ENCODE assay signal across 12 cellular contexts in the genomic region with DNA sequence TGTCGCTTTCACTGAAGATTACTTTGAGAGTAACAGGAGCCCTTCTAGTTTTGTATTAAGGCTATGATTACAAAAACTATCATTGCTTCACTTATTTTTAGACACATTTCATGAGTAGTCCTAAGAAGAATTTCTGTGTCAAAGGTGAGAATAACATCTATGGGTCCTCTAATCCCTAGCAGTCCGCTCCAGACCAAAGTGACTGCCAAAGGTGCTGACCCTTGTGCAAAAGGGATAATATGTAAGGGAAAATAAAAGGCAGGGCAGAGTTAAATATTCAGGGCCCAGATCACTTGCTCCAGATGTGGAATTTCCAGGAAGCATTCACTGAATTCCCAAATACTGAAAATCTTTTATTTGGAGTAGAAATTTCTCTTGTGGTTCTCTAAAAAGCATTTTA. TPM values are rescaled to one million over a fixed set of nuclear protein-coding genes. Genes with fewer than 3 reads are reported as not detected.
DNase-seq lines count a peak whose midpoint lies in the region; ATAC-seq, FAIRE-seq and TF ChIP-seq lines count a peak whose summit lies in the region.
"Had no signal": no experiment of that assay in that cellular context is flagged by ENCODE, and none has a peak within 500 bp of the region (broad histone marks: within the 10 kb centered on the region; RNA-seq: fewer than 3 reads in every experiment).

No MANE protein-coding gene starts in this region.

- H3K27me3 ChIP-seq in stomach, result no peaks in the 10 kb centered on the region
- H3K27me3 ChIP-seq: right lobe of liver had no signal

- 62 to 83% (median 79%) methylated on average over 2 of the region's 2 CpGs for WGBS in stomach, 5 donors

- H3K27ac ChIP-seq in stomach, result peak overlapping the region in 3 of 5 donors; percentile 47 to 74 (median 72)
- H3K27ac ChIP-seq: right lobe of liver had no signal

- DNase-seq in H54 (ENCODE audit: insufficient read length, low spot score), result peak; percentile 29
- DNase-seq in cardiac fibroblast (ENCODE audit: low read depth in 2 of 2), result peak; percentile 83 to 95
- DNase-seq in iris pigment epithelial cell (ENCODE audit: low read depth), result peak; percentile 97
- DNase-seq in stomach, result no peak
- DNase-seq in activated effector memory CD4-positive, alpha-beta T cell treated with anti-CD3 and anti-CD28 coated beads, Interleukin-2, amount 50 U/mL, for 16 hours, result no peak
- DNase-seq: right lobe of liver had no signal

- peaks cover 0 to 14% (median 8%) of the 10 kb centered on the region in 4 donors for H3K36me3 ChIP-seq in stomach
- H3K36me3 ChIP-seq: right lobe of liver had no signal

- no peaks in the 10 kb centered on the region for H3K9me3 ChIP-seq in stomach
- H3K9me3 ChIP-seq: right lobe of liver had no signal

- H3K4me3 ChIP-seq in cardiac fibroblast (replicated peaks in 1 of 2; ENCODE audit: low read depth in 2 of 2, low read length in 2 of 2), result no peak overlapping the region
- H3K4me3 ChIP-seq in stomach, result no peak overlapping the region
- H3K4me3 ChIP-seq: GM23338, right lobe of liver had no signal

- TF ChIP-seq EP300 in stomach (IDR thresholded peaks at IDR 0.05), result no peak

- intact Hi-C loops in stomach (cut with DNase I; ENCODE audit: low total_unique reads), result no loop called here

- TF ChIP-seq CTCF in cardiac fibroblast (IDR thresholded peaks at IDR 0.05; ENCODE audit: low read depth, low read length), result no peak
- TF ChIP-seq CTCF in stomach (IDR thresholded peaks at IDR 0.05), result no peak

- peak; percentile 73 for FAIRE-seq in H54 (lab: Jason Lieb, UNC)
- FAIRE-seq: colon had no signal

- H3K4me1 ChIP-seq in stomach, result peaks cover 9 to 69% (median 37%) of the 10 kb centered on the region in 4 donors

- ATAC-seq in HG03378 (IDR thresholded peaks at IDR 0.05; ENCODE audit: unreplicated experiment), result no peak
- ATAC-seq in HG03442 (IDR thresholded peaks at IDR 0.05; ENCODE audit: unreplicated experiment), result no peak
- ATAC-seq in GM18519 (IDR thresholded peaks at IDR 0.05; ENCODE audit: low FRiP score, unreplicated experiment), result no peak
- ATAC-seq: GM23338 had no signal

- TF ChIP-seq POLR2A in H54 (IDR thresholded peaks at IDR 0.05; ENCODE audit: low read depth, low read length) (no peak), stomach (IDR thresholded peaks at IDR 0.05) (no peak)

RNA-seq across cellular contexts. Expression of a gene that starts 29.3 kb away (rescaled TPM):
- total RNA-seq in stomach, result 100 to 1,000 TPM in 1 of 5 donors, 10 to 100 TPM in 2, 1 to 10 TPM in 2; 2.3 to 302 (median 38.0) TPM
- 10 to 100 TPM in 2 of 3 donors, 1 to 10 TPM in 1; 7.2 to 22.5 (median 21.4) TPM for polyA plus RNA-seq in stomach
- total RNA-seq: T-helper 2 cell treated with Interferon-gamma antibody and Interleukin-4, amounts not matched to agents 100 ng/mL and 5 ng/mL, for 36 hours had no signal

Comparison
In these comparisons a context has a peak if more than half of its experiments do, and no peak if none do; other contexts are left out.
1. DNase-seq: peak in H54 (single experiment), cardiac fibroblast (2 of 2) and iris pigment epithelial cell (single experiment); none in stomach (single experiment) and activated effector memory CD4-positive, alpha-beta T cell treated with anti-CD3 and anti-CD28 coated beads, Interleukin-2, amount 50 U/mL, for 16 hours (single experiment).